ENCODE assay signal across 15 cellular contexts in genomic region chr6:159093608-159094443, GRCh38. TPM values are rescaled to one million over a fixed set of nuclear protein-coding genes. Genes with fewer than 3 reads are reported as not detected.
DNase-seq lines count a peak whose midpoint lies in the region; ATAC-seq, FAIRE-seq and TF ChIP-seq lines count a peak whose summit lies in the region.
"Had no signal": no experiment of that assay in that cellular context is flagged by ENCODE, and none has a peak within 500 bp of the region (broad histone marks: within the 10 kb centered on the region; RNA-seq: fewer than 3 reads in every experiment).

No MANE protein-coding gene starts in this region.

- CTCF ChIA-PET in H1 (lab: Charles Lee; ENCODE audit: partially characterized antibody) = interaction anchor here (0.8 to 4.8 kb wide), 9 partner anchors 10 to 76 kb away, joined by 3 to 37 read pairs (median 4); partner anchors contain the start of gene TAGAP

- no peaks in the 10 kb centered on the region for H3K36me3 Mint-ChIP-seq in stimulated activated naive CD8-positive, alpha-beta T cell treated with anti-CD3 and anti-CD28 coated beads, Interleukin-15, Interleukin-2, amounts not matched to agents 100 ng/mL and 50 ng/mL, for 24 hours (ENCODE audit: low read depth)
- no peaks in the 10 kb centered on the region for H3K36me3 Mint-ChIP-seq in T-helper 2 cell treated with Interferon-gamma antibody and Interleukin-4, amounts not matched to agents 5 μg/mL and 100 μg/mL, for 36 hours (ENCODE audit: low read depth)

- H3K27me3 ChIP-seq in H1 (replicated peaks in 1 of 4; ENCODE audit: control insufficient read depth in 3 of 4, extremely low read depth in 1 of 4, insufficient read depth in 3 of 4, low read length in 3 of 4) = no peaks in the 10 kb centered on the region

- POLR2A ChIA-PET in H1 (lab: Charles Lee; ENCODE audit: partially characterized antibody) = interaction anchor here (3.4 kb wide), 1 partner anchor 12 kb away, joined by 12 read pairs; no protein-coding TSS in a partner anchor

- no peaks in the 10 kb centered on the region for H3K36me3 ChIP-seq in H1 (ENCODE audit: control insufficient read depth in 2 of 4, insufficient read depth in 4 of 4, low read length in 3 of 4)

- H3K56ac ChIP-seq in H1 (replicated peaks; ENCODE audit: insufficient read length, low read depth, low read length) = no peak overlapping the region

- H2AK5ac ChIP-seq in H1 (ENCODE audit: low read depth, low read length) = no peak overlapping the region

- H3K9ac ChIP-seq in H1 (replicated peaks in 1 of 4; ENCODE audit: extremely low read depth in 1 of 4, low read depth in 3 of 4, low read length in 3 of 4) = no peak overlapping the region

- H4K5ac ChIP-seq in H1 (ENCODE audit: insufficient read length, low read depth, low read length) = no peak overlapping the region

- no peak overlapping the region for H2BK15ac ChIP-seq in H1 (ENCODE audit: low read length)

- H3K27ac Mint-ChIP-seq in stimulated activated naive CD8-positive, alpha-beta T cell treated with anti-CD3 and anti-CD28 coated beads, Interleukin-15, Interleukin-2, amounts not matched to agents 100 ng/mL and 50 ng/mL, for 24 hours = peak overlapping the region; percentile 97
- H3K27ac Mint-ChIP-seq in T-helper 2 cell treated with Interferon-gamma antibody and Interleukin-4, amounts not matched to agents 5 μg/mL and 100 μg/mL, for 36 hours = peak overlapping the region; percentile 73

- H3K23me2 ChIP-seq in H1 (ENCODE audit: low read depth, low read length) = no peaks in the 10 kb centered on the region

- no peaks in the 10 kb centered on the region for H3K9me3 Mint-ChIP-seq in stimulated activated naive CD8-positive, alpha-beta T cell treated with anti-CD3 and anti-CD28 coated beads, Interleukin-15, Interleukin-2, amounts not matched to agents 100 ng/mL and 50 ng/mL, for 24 hours
- H3K9me3 Mint-ChIP-seq in T-helper 2 cell treated with Interferon-gamma antibody and Interleukin-4, amounts not matched to agents 5 μg/mL and 100 μg/mL, for 36 hours = no peaks in the 10 kb centered on the region

- no peak overlapping the region for H3K4me3 ChIP-seq in H1 (ENCODE audit: extremely low read depth in 1 of 4, insufficient read depth in 2 of 4, low read depth in 3 of 4, low read length in 4 of 4)

- H3K4me3 Mint-ChIP-seq in stimulated activated naive CD8-positive, alpha-beta T cell treated with anti-CD3 and anti-CD28 coated beads, Interleukin-15, Interleukin-2, amounts not matched to agents 100 ng/mL and 50 ng/mL, for 24 hours = peak overlapping the region; percentile 77
- H3K4me3 Mint-ChIP-seq in T-helper 2 cell treated with Interferon-gamma antibody and Interleukin-4, amounts not matched to agents 5 μg/mL and 100 μg/mL, for 36 hours = peak overlapping the region; percentile 60

- peaks cover 94% of the 10 kb centered on the region for H3K4me1 Mint-ChIP-seq in stimulated activated naive CD8-positive, alpha-beta T cell treated with anti-CD3 and anti-CD28 coated beads, Interleukin-15, Interleukin-2, amounts not matched to agents 100 ng/mL and 50 ng/mL, for 24 hours (ENCODE audit: low read depth)
- peaks cover 35% of the 10 kb centered on the region for H3K4me1 Mint-ChIP-seq in T-helper 2 cell treated with Interferon-gamma antibody and Interleukin-4, amounts not matched to agents 5 μg/mL and 100 μg/mL, for 36 hours (ENCODE audit: low read depth)

- no peak overlapping the region for H3K27ac ChIP-seq in H1 (ENCODE audit: low read depth, low read length)

- H2BK20ac ChIP-seq in H1 (ENCODE audit: low read length) = no peak overlapping the region

- no peak for TF ChIP-seq RAD21 in H1 (IDR thresholded peaks at IDR 0.05 in 1 of 2, conservative IDR thresholded peaks at IDR 0.05 in 1 of 2; ENCODE audit: low read depth in 2 of 2, low read length in 2 of 2)

- no peak overlapping the region for H2BK5ac ChIP-seq in H1 (ENCODE audit: low read depth, low read length)

- no peaks in the 10 kb centered on the region for H3K27me3 Mint-ChIP-seq in stimulated activated naive CD8-positive, alpha-beta T cell treated with anti-CD3 and anti-CD28 coated beads, Interleukin-15, Interleukin-2, amounts not matched to agents 100 ng/mL and 50 ng/mL, for 24 hours
- H3K27me3 Mint-ChIP-seq in T-helper 2 cell treated with Interferon-gamma antibody and Interleukin-4, amounts not matched to agents 5 μg/mL and 100 μg/mL, for 36 hours (ENCODE audit: low read depth) = peaks cover 3% of the 10 kb centered on the region

- no peak for TF ChIP-seq CTCF in H1 (IDR thresholded peaks at IDR 0.05; ENCODE audit: control extremely low read depth in 1 of 3, insufficient read depth in 1 of 3, low read depth in 1 of 3, low read length in 3 of 3)

- H4K91ac ChIP-seq in H1 (replicated peaks; ENCODE audit: insufficient read length, low read length) = no peak overlapping the region

- H2AFZ ChIP-seq in H1 (ENCODE audit: low read length) = peak overlapping the region; percentile 68

- no peak overlapping the region for H2BK120ac ChIP-seq in H1 (replicated peaks; ENCODE audit: low read depth, low read length)

- no peaks in the 10 kb centered on the region for H3K79me2 ChIP-seq in H1 (ENCODE audit: control insufficient read depth in 1 of 2, insufficient read depth in 2 of 2, low read length in 2 of 2)

- peak overlapping the region; percentile 83 for H4K8ac ChIP-seq in H1 (ENCODE audit: extremely low read depth, insufficient read depth, low read length)

- FAIRE-seq in H1 (lab: Jason Lieb, UNC) = no peak

- H3K4me1 ChIP-seq in H1 (replicated peaks in 1 of 4; ENCODE audit: control insufficient read depth in 3 of 4, insufficient read depth in 4 of 4, low read length in 3 of 4) = peaks cover 0 to 7% (median under 1%) of the 10 kb centered on the region in 4 experiments; a peak in 1 of 7 replicates

- 91% methylated on average over 32 of the region's 32 CpGs; no CpG with 5 or more reads in 1 of the 2 experiments for WGBS in H1 (ENCODE audit: extremely low coverage in 1 of 2, insufficient coverage in 1 of 2, insufficient read length in 1 of 2, insufficient replicate concordance in 2 of 2, low coverage in 1 of 2, low lambda C conversion rate in 2 of 2, missing lambda C conversion rate in 1 of 2), 2 experiments

- no peak for ATAC-seq in stimulated activated naive CD8-positive, alpha-beta T cell treated with anti-CD3 and anti-CD28 coated beads, Interleukin-15, Interleukin-2, amounts not matched to agents 100 U/mL and 50 U/mL, for 24 hours
- ATAC-seq in Right ventricle myocardium inferior (no peak), GM19452 (IDR thresholded peaks at IDR 0.05; ENCODE audit: unreplicated experiment) (no peak)

- no peak overlapping the region for H3K18ac ChIP-seq in H1 (ENCODE audit: extremely low read depth, low read length)

- H3K4ac ChIP-seq in H1 (replicated peaks; ENCODE audit: insufficient read length, low read depth, low read length) = no peak overlapping the region

- no peaks in the 10 kb centered on the region for H4K20me1 ChIP-seq in H1 (replicated peaks in 1 of 2; ENCODE audit: control insufficient read depth in 1 of 2, insufficient read depth in 2 of 2, low read length in 2 of 2)

- H2BK12ac ChIP-seq in H1 (ENCODE audit: low read depth, low read length) = no peak overlapping the region

- no peak for TF ChIP-seq EP300 in H1 (IDR thresholded peaks at IDR 0.05; ENCODE audit: borderline replicate concordance in 1 of 2, low read depth in 2 of 2, low read length in 2 of 2)

- no peaks in the 10 kb centered on the region for H3K79me1 ChIP-seq in H1 (ENCODE audit: low read depth, low read length)

- H3K23ac ChIP-seq in H1 (ENCODE audit: insufficient read length) = no peak overlapping the region

- TF ChIP-seq POLR2A in H1 (IDR thresholded peaks at IDR 0.05; ENCODE audit: control extremely low read depth in 1 of 2, low read depth in 2 of 2, low read length in 2 of 2) = no peak

- intact Hi-C loops in Right ventricle myocardium inferior (cut with DNase I) = no loop called here

- H3K9me3 ChIP-seq in H1 (ENCODE audit: insufficient read depth in 2 of 2, low read depth in 1 of 2, low read length in 1 of 2) = no peaks in the 10 kb centered on the region

- no peak for DNase-seq in stimulated activated naive CD8-positive, alpha-beta T cell treated with anti-CD3 and anti-CD28 coated beads, Interleukin-15, Interleukin-2, amounts not matched to agents 100 U/mL and 50 U/mL, for 24 hours
- no peak for DNase-seq in T-helper 2 cell treated with Interferon-gamma antibody and Interleukin-4, amounts not matched to agents 5 μg/mL and 100 μg/mL, for 36 hours (ENCODE audit: low spot score)
- DNase-seq in H1 (ENCODE audit: low read depth in 1 of 2, low spot score in 2 of 2) = peak in 1 of 2 experiments; percentile 22
- no peak for DNase-seq in iPS-NIHi11 (ENCODE audit: low spot score)
- DNase-seq in Right ventricle myocardium inferior (ENCODE audit: missing footprints) = no peak
- DNase-seq in ureter (ENCODE audit: low spot score) = no peak
- DNase-seq: GDM1, Kasumi-1, mesenchymal stem cell, NCI-H2029 had no signal

- no peak overlapping the region for H3K14ac ChIP-seq in H1 (ENCODE audit: insufficient read length)

- no peak overlapping the region for H3K4me2 ChIP-seq in H1 (ENCODE audit: insufficient read depth in 1 of 2, low read depth in 2 of 2, low read length in 2 of 2)

TF ChIP-seq in H1, 55 proteins besides CTCF, POLR2A, EP300 and RAD21:
- no peak for TF ChIP-seq TCF12 (IDR thresholded peaks at IDR 0.05; ENCODE audit: low read depth, low read length)
- no peak for TF ChIP-seq HDAC2 (IDR thresholded peaks at IDR 0.05; ENCODE audit: borderline replicate concordance in 1 of 2, low read depth in 2 of 2, low read length in 2 of 2)
- TF ChIP-seq BCL11A (IDR thresholded peaks at IDR 0.05; ENCODE audit: low read depth in 2 of 2, low read length in 2 of 2) = no peak

RNA-seq across cellular contexts. Expression of gene TAGAP, which starts 49.0 kb away (rescaled TPM):
- not detected in 2 replicates for total RNA-seq in H1 (2021; fragmentation: NEBNext Ultra II Directional; extraction: Animal tissue kit (Norgen Biotek cat#: 25700))
- polyA plus RNA-seq in H1 (2011; rRNA removed) = not detected in 2 replicates
- polyA plus RNA-seq in H1 (2011; cell fraction: cytosol; rRNA removed) = not detected
- polyA plus RNA-seq in H1 (2011; cell fraction: nucleus; rRNA removed) = 0.06 TPM
- polyA plus RNA-seq in H1 (2012, experiment 1 of 2) = not detected in 4 replicates
- polyA plus RNA-seq in H1 (2012, experiment 2 of 2) = not detected
- polyA plus RNA-seq in H1 (2013, experiment 1 of 2) = not detected
- 0.02 TPM for polyA plus RNA-seq in H1 (2013, experiment 2 of 2)
- polyA minus RNA-seq in H1 (2011; rRNA and poly(A)+ RNA removed) = not detected in 2 replicates
- polyA minus RNA-seq in H1 (2011; cell fraction: cytosol; rRNA and poly(A)+ RNA removed) = not detected
- polyA minus RNA-seq in H1 (2011; cell fraction: nucleus; rRNA and poly(A)+ RNA removed) = not detected
- total RNA-seq in Right ventricle myocardium inferior (1.7 TPM), ureter (4.9 TPM)
- total RNA-seq: fibroblast of villous mesenchyme, pulmonary artery endothelial cell had no signal
- polyA plus RNA-seq: BJ had no signal
